1 cellular context compared by ENCODE assay signal in genomic region chr18:361941-362913, GRCh38.
TF ChIP-seq lines count a peak whose summit lies in the region.

No MANE protein-coding gene starts in this region.

TF ChIP-seq in SK-N-SH, 30 proteins besides CTCF, POLR2A, EP300 and RAD21 (continued from another document):
- TF ChIP-seq ZBTB33 (IDR thresholded peaks at IDR 0.05; ENCODE audit: borderline replicate concordance, low read depth), result peak; percentile 56; the same call in 1 of the 2 replicates
- no peak for TF ChIP-seq REST (IDR thresholded peaks at IDR 0.05; ENCODE audit: low read depth, low read length)
- peak; percentile 60; the same call in 1 of the 2 replicates for TF ChIP-seq MEF2A (IDR thresholded peaks at IDR 0.05; ENCODE audit: borderline replicate concordance, low read depth)
- 0 out of 2 replicates have a peak, but pooled peaks have one; percentile 11 for TF ChIP-seq SMC3 (IDR thresholded peaks at IDR 0.05; ENCODE audit: low read depth, low read length)
- no peak for TF ChIP-seq EZH2phosphoT487 (IDR thresholded peaks at IDR 0.05; ENCODE audit: borderline replicate concordance, low read depth)
- peak; percentile 92 for TF ChIP-seq FOXM1 (IDR thresholded peaks at IDR 0.05; ENCODE audit: low read depth)
- TF ChIP-seq NFIC (IDR thresholded peaks at IDR 0.05; ENCODE audit: borderline replicate concordance), result peak; percentile 83
